1 cellular context compared by ENCODE assay signal in the genomic region with DNA sequence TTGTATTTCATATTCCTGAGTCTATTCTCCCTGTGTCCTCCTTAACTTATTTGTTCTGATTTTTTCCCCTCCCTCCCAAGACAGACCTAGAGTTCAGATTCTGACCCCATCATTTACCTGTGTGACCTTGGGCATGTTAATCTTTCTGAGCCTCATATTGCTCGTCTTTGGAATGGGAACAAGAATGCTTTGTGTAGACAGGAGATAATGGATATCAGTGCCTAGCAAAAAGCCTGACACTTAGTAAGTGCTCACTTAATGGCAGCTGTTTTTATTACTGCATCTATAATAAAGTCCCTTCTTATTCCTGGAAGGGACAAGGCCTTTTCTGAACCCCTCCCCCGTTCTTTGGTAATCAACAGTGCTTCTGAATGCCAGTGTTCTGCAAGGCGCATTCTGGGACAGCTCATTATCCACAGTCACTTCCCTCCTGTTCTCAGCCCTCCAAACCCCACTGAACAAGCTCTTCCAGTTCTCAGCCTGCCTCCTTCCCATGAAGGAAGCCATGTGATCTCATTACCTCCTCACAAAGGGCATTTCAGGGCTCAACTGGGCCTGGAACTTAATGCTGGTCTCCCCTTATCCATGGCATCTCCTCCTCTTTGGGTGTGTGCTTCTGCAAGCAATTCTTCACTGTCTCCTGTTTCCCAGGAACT.
TF ChIP-seq lines count a peak whose summit lies in the region.

No MANE protein-coding gene starts in this region.

TF ChIP-seq in K562, 482 proteins besides CTCF, POLR2A, EP300 and RAD21:
- TF ChIP-seq RBM25 (IDR thresholded peaks at IDR 0.05; ENCODE audit: low read depth, low read length, severe bottlenecking) (peak; percentile 18), KDM1A (IDR thresholded peaks at IDR 0.05) (peak in 1 of 2 experiments; percentile 57; a peak in 1 of 4 replicates), PKNOX1 (IDR thresholded peaks at IDR 0.05) (peak; percentile 13; the same call in 1 of the 2 replicates), CBFB (CRISPR knock-in tag; IDR thresholded peaks at IDR 0.05) (no peak), CBFA2T3 (IDR thresholded peaks at IDR 0.05) (peak; percentile 65), CBFA2T2 (conservative IDR thresholded peaks at IDR 0.05) (peak; percentile 29; the same call in 1 of the 2 replicates), ZNF644 (tag; IDR thresholded peaks at IDR 0.05; ENCODE audit: low read depth) (no peak), ESRRA (IDR thresholded peaks at IDR 0.05; ENCODE audit: borderline replicate concordance, low read depth) (peak; percentile 63; the same call in 1 of the 2 replicates), SPI1 (IDR thresholded peaks at IDR 0.05; ENCODE audit: borderline replicate concordance, low read depth, low read length) (peak; percentile 13; the same call in 1 of the 2 replicates), PYGO2 (tag; IDR thresholded peaks at IDR 0.05) (no peak)
